35 cellular contexts compared by ENCODE assay signal in the genomic region with DNA sequence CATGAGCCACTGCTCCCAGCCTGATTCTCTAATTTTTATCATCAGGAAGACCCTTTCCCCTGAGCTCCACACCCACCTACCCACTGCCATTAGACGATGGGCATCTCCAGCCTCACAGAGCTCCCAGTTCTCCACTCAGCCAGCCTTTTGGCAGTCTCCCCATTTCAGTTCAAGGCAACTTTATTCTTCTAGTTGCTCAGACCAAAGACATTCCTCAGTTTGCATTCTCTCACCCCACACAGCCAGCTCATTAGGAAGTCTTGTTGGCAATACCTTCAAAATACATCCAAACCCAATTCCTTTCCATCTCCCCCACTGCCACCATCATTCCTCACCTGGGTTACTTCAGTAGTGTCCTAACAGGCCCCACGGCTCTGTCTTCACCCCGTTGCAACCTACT.
"Had no signal": no experiment of that assay in that cellular context is flagged by ENCODE, and none has a peak within 500 bp of the region (broad histone marks: within the 10 kb centered on the region; RNA-seq: fewer than 3 reads in every experiment).

No MANE protein-coding gene starts in this region.

- H3K36me3 Mint-ChIP-seq: activated CD4-positive, alpha-beta memory T cell treated with anti-CD3 and anti-CD28 coated beads for 36 hours; activated naive CD8-positive, alpha-beta T cell treated with anti-CD3 and anti-CD28 coated beads for 36 hours; naive thymus-derived CD8-positive, alpha-beta T cell; stimulated activated effector memory CD8-positive, alpha-beta T cell treated with anti-CD3 and anti-CD28 coated beads, Interleukin-12 subunit alpha, Interleukin-12 subunit beta, amount 100 ng/mL, for 72 hours had no signal

- H3K9me3 ChIP-seq: adrenal gland, ascending aorta, breast epithelium, esophagus squamous epithelium, gastrocnemius medialis, right lobe of liver, upper lobe of left lung had no signal

- H3K4me3 Mint-ChIP-seq: activated CD4-positive, alpha-beta memory T cell treated with anti-CD3 and anti-CD28 coated beads for 36 hours; activated CD4-positive, alpha-beta T cell treated with anti-CD3 and anti-CD28 coated beads, Interleukin-2, amount 10 ng/mL, durations not matched to agents 24 days and 14 days; activated naive CD4-positive, alpha-beta T cell treated with anti-CD3 and anti-CD28 coated beads for 36 hours; activated naive CD8-positive, alpha-beta T cell treated with anti-CD3 and anti-CD28 coated beads for 36 hours; activated T-helper 1 cell treated with anti-CD3 and anti-CD28 coated beads, Interleukin-12 subunit alpha, Interleukin-12 subunit beta, Interleukin-2, Interleukin-4 antibody, amounts not matched to agents 30 ng/mL and 10 ng/mL and 1 ng/mL, durations not matched to agents 14 hours and 24 hours and 36 hours; central memory CD8-positive, alpha-beta T cell; naive thymus-derived CD8-positive, alpha-beta T cell; stimulated activated effector memory CD8-positive, alpha-beta T cell treated with anti-CD3 and anti-CD28 coated beads, Interleukin-12 subunit alpha, Interleukin-12 subunit beta, amount 100 ng/mL, for 72 hours; stimulated activated naive CD8-positive, alpha-beta T cell treated with anti-CD3 and anti-CD28 coated beads, Interleukin-15, amount 100 ng/mL, for 72 hours; T-helper 17 cell had no signal

- H3K9me3 Mint-ChIP-seq: activated CD4-positive, alpha-beta memory T cell treated with anti-CD3 and anti-CD28 coated beads for 36 hours; activated CD4-positive, alpha-beta T cell treated with anti-CD3 and anti-CD28 coated beads, Interleukin-2, amount 10 ng/mL, durations not matched to agents 24 days and 14 days; activated naive CD4-positive, alpha-beta T cell treated with anti-CD3 and anti-CD28 coated beads for 36 hours; activated naive CD8-positive, alpha-beta T cell treated with anti-CD3 and anti-CD28 coated beads for 36 hours; activated T-helper 1 cell treated with anti-CD3 and anti-CD28 coated beads, Interleukin-12 subunit alpha, Interleukin-12 subunit beta, Interleukin-2, Interleukin-4 antibody, amounts not matched to agents 30 ng/mL and 10 ng/mL and 1 ng/mL, durations not matched to agents 14 hours and 24 hours and 36 hours; central memory CD8-positive, alpha-beta T cell; naive thymus-derived CD8-positive, alpha-beta T cell; stimulated activated effector memory CD8-positive, alpha-beta T cell treated with anti-CD3 and anti-CD28 coated beads, Interleukin-12 subunit alpha, Interleukin-12 subunit beta, amount 100 ng/mL, for 72 hours; stimulated activated naive CD8-positive, alpha-beta T cell treated with anti-CD3 and anti-CD28 coated beads, Interleukin-15, amount 100 ng/mL, for 72 hours had no signal

- H3K27me3 ChIP-seq: adrenal gland, ascending aorta, breast epithelium, esophagus squamous epithelium, gastrocnemius medialis, right lobe of liver, upper lobe of left lung had no signal

- H3K36me3 ChIP-seq: adrenal gland, ascending aorta, breast epithelium, esophagus squamous epithelium, gastrocnemius medialis, right lobe of liver, upper lobe of left lung, WERI-Rb-1 had no signal

- FAIRE-seq: colon, keratinocyte, small intestine had no signal

- H3K4me1 Mint-ChIP-seq: activated CD4-positive, alpha-beta T cell treated with anti-CD3 and anti-CD28 coated beads, Interleukin-2, amount 10 ng/mL, durations not matched to agents 24 days and 14 days; activated naive CD8-positive, alpha-beta T cell treated with anti-CD3 and anti-CD28 coated beads for 36 hours; central memory CD8-positive, alpha-beta T cell; naive thymus-derived CD8-positive, alpha-beta T cell; stimulated activated effector memory CD8-positive, alpha-beta T cell treated with anti-CD3 and anti-CD28 coated beads, Interleukin-12 subunit alpha, Interleukin-12 subunit beta, amount 100 ng/mL, for 72 hours had no signal

- H3K4me1 ChIP-seq: adrenal gland, ascending aorta, breast epithelium, esophagus squamous epithelium, gastrocnemius medialis, right lobe of liver, upper lobe of left lung had no signal

- DNase-seq: activated CD4-positive, alpha-beta memory T cell treated with anti-CD3 and anti-CD28 coated beads for 36 hours; activated CD4-positive, alpha-beta T cell treated with anti-CD3 and anti-CD28 coated beads, Interleukin-2, amount 10 ng/mL, durations not matched to agents 24 days and 14 days; activated CD8-positive, alpha-beta memory T cell treated with anti-CD3 and anti-CD28 coated beads, Interleukin-2, amount 50 U/mL, for 4 hours; activated effector memory CD4-positive, alpha-beta T cell treated with anti-CD3 and anti-CD28 coated beads, Interleukin-2, amount 50 U/mL, for 16 hours; activated naive CD4-positive, alpha-beta T cell treated with anti-CD3 and anti-CD28 coated beads for 36 hours; activated naive CD8-positive, alpha-beta T cell treated with anti-CD3 and anti-CD28 coated beads for 36 hours; activated T-cell treated with anti-CD3 and anti-CD28 coated beads, Interleukin-2, amount 50 U/mL, for 1 hour; adrenal gland; dermis blood vessel endothelial cell; effector CD4-positive, alpha-beta T cell; esophagus squamous epithelium; gastrocnemius medialis; glutamatergic neuron; left cardiac atrium; left ventricle myocardium superior; mammary epithelial cell; naive thymus-derived CD8-positive, alpha-beta T cell; right lobe of liver; small intestine; stimulated activated CD4-positive, alpha-beta T cell treated with anti-CD3 and anti-CD28 coated beads, Interleukin-4, amount 100 ng/mL, for 24 hours; stimulated activated naive CD8-positive, alpha-beta T cell treated with anti-CD3 and anti-CD28 coated beads, Interleukin-15, amount 100 ng/mL, for 72 hours; substantia nigra; T-helper 17 cell; T1000; upper lobe of left lung; WERI-Rb-1 had no signal

- H3K4me3 ChIP-seq: adrenal gland, ascending aorta, breast epithelium, esophagus squamous epithelium, gastrocnemius medialis, right lobe of liver, upper lobe of left lung had no signal

- ATAC-seq: activated CD4-positive, CD25-positive, alpha-beta regulatory T cell treated with anti-CD3 and anti-CD28 coated beads, Interleukin-2, amount 50 U/mL, for 24 hours; gastrocnemius medialis; left cardiac atrium; left ventricle myocardium superior; naive thymus-derived CD8-positive, alpha-beta T cell; right lobe of liver; stimulated activated naive CD8-positive, alpha-beta T cell treated with anti-CD3 and anti-CD28 coated beads, Interleukin-15, amount 100 ng/mL, for 72 hours; T-helper 17 cell had no signal

- H3K27ac ChIP-seq: adrenal gland, ascending aorta, breast epithelium, epithelial cell of prostate, esophagus squamous epithelium, gastrocnemius medialis, right lobe of liver, upper lobe of left lung, WERI-Rb-1 had no signal

- H3K27me3 Mint-ChIP-seq: activated CD4-positive, alpha-beta memory T cell treated with anti-CD3 and anti-CD28 coated beads for 36 hours; activated CD4-positive, alpha-beta T cell treated with anti-CD3 and anti-CD28 coated beads, Interleukin-2, amount 10 ng/mL, durations not matched to agents 24 days and 14 days; activated naive CD8-positive, alpha-beta T cell treated with anti-CD3 and anti-CD28 coated beads for 36 hours; stimulated activated naive CD8-positive, alpha-beta T cell treated with anti-CD3 and anti-CD28 coated beads, Interleukin-15, amount 100 ng/mL, for 72 hours had no signal

- H3K27ac Mint-ChIP-seq: activated CD4-positive, alpha-beta memory T cell treated with anti-CD3 and anti-CD28 coated beads for 36 hours; activated CD4-positive, alpha-beta T cell treated with anti-CD3 and anti-CD28 coated beads, Interleukin-2, amount 10 ng/mL, durations not matched to agents 24 days and 14 days; activated naive CD4-positive, alpha-beta T cell treated with anti-CD3 and anti-CD28 coated beads for 36 hours; activated naive CD8-positive, alpha-beta T cell treated with anti-CD3 and anti-CD28 coated beads for 36 hours; activated T-helper 1 cell treated with anti-CD3 and anti-CD28 coated beads, Interleukin-12 subunit alpha, Interleukin-12 subunit beta, Interleukin-2, Interleukin-4 antibody, amounts not matched to agents 30 ng/mL and 10 ng/mL and 1 ng/mL, durations not matched to agents 14 hours and 24 hours and 36 hours; naive thymus-derived CD8-positive, alpha-beta T cell; stimulated activated effector memory CD8-positive, alpha-beta T cell treated with anti-CD3 and anti-CD28 coated beads, Interleukin-12 subunit alpha, Interleukin-12 subunit beta, amount 100 ng/mL, for 72 hours; stimulated activated naive CD8-positive, alpha-beta T cell treated with anti-CD3 and anti-CD28 coated beads, Interleukin-15, amount 100 ng/mL, for 72 hours; T-helper 17 cell had no signal
